Comparison of ENCODE assay signal across 19 cellular contexts in genomic region chr10:43921881-43922280, GRCh38.
"Had no signal": no experiment of that assay in that cellular context is flagged by ENCODE, and none has a peak within 500 bp of the region (broad histone marks: within the 10 kb centered on the region; RNA-seq: fewer than 3 reads in every experiment).

No MANE protein-coding gene starts in this region.

- H3K4me1 Mint-ChIP-seq: neural crest cell; stimulated activated memory B cell treated with anti-CD40 and anti-IgM and Interleukin-4, amounts not matched to agents 10 μg/mL and 1 μg/mL and 100 μg/mL, for 72 hours had no signal

- H3K27ac ChIP-seq: hepatocyte, ovary, right lobe of liver, spleen, tibial artery, upper lobe of left lung had no signal

- H3K27me3 ChIP-seq: hepatocyte, ovary, right lobe of liver, tibial artery, upper lobe of left lung had no signal

- H3K36me3 ChIP-seq: ovary, right lobe of liver, spleen, tibial artery, upper lobe of left lung had no signal

- H3K9me3 Mint-ChIP-seq: natural killer cell; neural crest cell; stimulated activated memory B cell treated with anti-CD40 and anti-IgM and Interleukin-4, amounts not matched to agents 10 μg/mL and 1 μg/mL and 100 μg/mL, for 72 hours; stimulated activated naive CD8-positive, alpha-beta T cell treated with anti-CD3 and anti-CD28 coated beads, Interleukin-15, Interleukin-2, amounts not matched to agents 100 ng/mL and 50 ng/mL, for 24 hours had no signal

- H3K4me1 ChIP-seq: right lobe of liver, tibial artery, upper lobe of left lung had no signal

- H3K27me3 Mint-ChIP-seq: stimulated activated naive CD8-positive, alpha-beta T cell treated with anti-CD3 and anti-CD28 coated beads, Interleukin-15, Interleukin-2, amounts not matched to agents 100 ng/mL and 50 ng/mL, for 24 hours had no signal

- ATAC-seq: left lobe of liver; natural killer cell; stimulated activated memory B cell treated with anti-CD40 and anti-IgM and Interleukin-4, amounts not matched to agents 10 μg/mL and 1 μg/mL and 100 μg/mL, for 72 hours had no signal

- H3K27ac Mint-ChIP-seq: natural killer cell; stimulated activated memory B cell treated with anti-CD40 and anti-IgM and Interleukin-4, amounts not matched to agents 10 μg/mL and 1 μg/mL and 100 μg/mL, for 72 hours; stimulated activated naive CD8-positive, alpha-beta T cell treated with anti-CD3 and anti-CD28 coated beads, Interleukin-15, Interleukin-2, amounts not matched to agents 100 ng/mL and 50 ng/mL, for 24 hours had no signal

- H3K36me3 Mint-ChIP-seq: natural killer cell; stimulated activated memory B cell treated with anti-CD40 and anti-IgM and Interleukin-4, amounts not matched to agents 10 μg/mL and 1 μg/mL and 100 μg/mL, for 72 hours had no signal

- DNase-seq: cerebellar nuclear complex; effector CD4-positive, alpha-beta T cell; foreskin melanocyte; kidney glomerular epithelial cell; mammary epithelial cell; natural killer cell; ovary; spleen; stimulated activated CD4-positive, alpha-beta T cell treated with anti-CD3 and anti-CD28 coated beads, Interleukin-15, amount 100 ng/mL, for 24 hours; stimulated activated CD4-positive, alpha-beta T cell treated with anti-CD3 and anti-CD28 coated beads, Interleukin-1b, Interleukin-23, amount 100 ng/mL, for 48 hours; stimulated activated CD4-positive, alpha-beta T cell treated with anti-CD3 and anti-CD28 coated beads, Interleukin-4, amount 100 ng/mL, for 24 hours; tibial artery; upper lobe of left lung had no signal

- H3K4me3 ChIP-seq: hepatocyte, ovary, right lobe of liver, spleen, tibial artery, upper lobe of left lung had no signal

- H3K4me3 Mint-ChIP-seq: natural killer cell; neural crest cell; stimulated activated memory B cell treated with anti-CD40 and anti-IgM and Interleukin-4, amounts not matched to agents 10 μg/mL and 1 μg/mL and 100 μg/mL, for 72 hours; stimulated activated naive CD8-positive, alpha-beta T cell treated with anti-CD3 and anti-CD28 coated beads, Interleukin-15, Interleukin-2, amounts not matched to agents 100 ng/mL and 50 ng/mL, for 24 hours had no signal

- H3K9me3 ChIP-seq: ovary, right lobe of liver, tibial artery, upper lobe of left lung had no signal
